1 cellular context compared by ENCODE assay signal in genomic region chr3:194161181-194162045, GRCh38.
TF ChIP-seq lines count a peak whose summit lies in the region.

No MANE protein-coding gene starts in this region.

TF ChIP-seq in HepG2, 621 proteins besides CTCF, POLR2A, EP300 and RAD21 (continued from another document and continues in another):
- TF ChIP-seq ZNF609 (CRISPR knock-in tag; IDR thresholded peaks at IDR 0.05; ENCODE audit: borderline replicate concordance) (no peak), TEF (CRISPR knock-in tag; IDR thresholded peaks at IDR 0.05) (no peak), ZNF337 (CRISPR knock-in tag; IDR thresholded peaks at IDR 0.05; ENCODE audit: borderline replicate concordance, low read depth) (no peak), ZNF574 (CRISPR knock-in tag; IDR thresholded peaks at IDR 0.05) (0 out of 2 replicates have a peak, but pooled peaks have one; percentile 25), ZNF282 (IDR thresholded peaks at IDR 0.05; ENCODE audit: partially characterized antibody) (no peak), HDAC2 (CRISPR knock-in tag; IDR thresholded peaks at IDR 0.05) (peak; percentile 47; the same call in 1 of the 2 replicates), ZNF513 (CRISPR knock-in tag; conservative IDR thresholded peaks at IDR 0.05) (no peak), ZBTB43 (CRISPR knock-in tag; conservative IDR thresholded peaks at IDR 0.05) (no peak), MXD3 (CRISPR knock-in tag; IDR thresholded peaks at IDR 0.05) (no peak), HOXA9 (CRISPR knock-in tag; IDR thresholded peaks at IDR 0.05; ENCODE audit: borderline replicate concordance) (no peak), ZNF512 (CRISPR knock-in tag; IDR thresholded peaks at IDR 0.05) (no peak), ZNF737 (CRISPR knock-in tag; IDR thresholded peaks at IDR 0.05; ENCODE audit: borderline replicate concordance) (no peak), ZNF124 (CRISPR knock-in tag; IDR thresholded peaks at IDR 0.05) (no peak), ZHX2 (IDR thresholded peaks at IDR 0.05; ENCODE audit: low read depth) (no peak), ZHX2 (CRISPR knock-in tag; IDR thresholded peaks at IDR 0.05; ENCODE audit: borderline replicate concordance) (no peak), TCF12 (IDR thresholded peaks at IDR 0.05) (no peak), TCF12 (CRISPR knock-in tag; IDR thresholded peaks at IDR 0.05) (no peak), ZNF709 (CRISPR knock-in tag; IDR thresholded peaks at IDR 0.05) (no peak), ZNF546 (CRISPR knock-in tag; conservative IDR thresholded peaks at IDR 0.05) (no peak), RXRB (CRISPR knock-in tag; IDR thresholded peaks at IDR 0.05; ENCODE audit: borderline replicate concordance) (peak; percentile 46; the same call in 1 of the 2 replicates), MTA3 (CRISPR knock-in tag; IDR thresholded peaks at IDR 0.05) (no peak), ZNF710 (CRISPR knock-in tag; IDR thresholded peaks at IDR 0.05; ENCODE audit: borderline replicate concordance) (peak; percentile 40; the same call in 1 of the 2 replicates), MZF1 (CRISPR knock-in tag; IDR thresholded peaks at IDR 0.05; ENCODE audit: borderline replicate concordance) (no peak), SRSF4 (IDR thresholded peaks at IDR 0.05; ENCODE audit: low read depth, low read length, poor library complexity, severe bottlenecking) (no peak), ZNF556 (CRISPR knock-in tag; IDR thresholded peaks at IDR 0.05; ENCODE audit: borderline replicate concordance) (no peak), ZSCAN22 (CRISPR knock-in tag; IDR thresholded peaks at IDR 0.05) (no peak), HOXA3 (CRISPR knock-in tag; IDR thresholded peaks at IDR 0.05) (peak; percentile 23; the same call in 1 of the 2 replicates), THRA (CRISPR knock-in tag; IDR thresholded peaks at IDR 0.05; ENCODE audit: borderline replicate concordance) (peak; percentile 27; the same call in 1 of the 2 replicates), MEF2D (CRISPR knock-in tag; IDR thresholded peaks at IDR 0.05) (0 out of 2 replicates have a peak, but pooled peaks have one; percentile 43), CENPBD1 (CRISPR knock-in tag; IDR thresholded peaks at IDR 0.05; ENCODE audit: borderline replicate concordance, low read depth) (no peak)
